In the genomic region with DNA sequence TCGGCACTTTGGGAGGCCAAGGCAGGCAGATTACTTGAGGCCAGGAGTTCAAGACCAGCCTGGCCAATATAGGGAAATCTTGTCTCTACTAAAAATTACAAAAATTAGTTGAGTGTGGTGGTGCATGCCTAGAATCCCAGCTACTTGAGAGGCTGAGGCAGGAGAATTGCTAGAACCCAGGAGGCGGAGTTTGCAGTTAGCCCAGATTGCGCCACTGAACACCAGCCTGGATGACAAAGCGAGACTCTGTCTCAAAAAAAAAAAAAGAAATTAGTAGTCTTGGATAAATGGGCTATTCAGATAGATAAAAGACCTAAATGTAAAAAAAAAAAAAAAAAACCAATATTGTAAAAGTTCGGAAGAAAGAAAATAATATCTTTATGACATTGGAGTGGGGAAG, we compare ENCODE assay signal across 28 cellular contexts.
"Had no signal": no experiment of that assay in that cellular context is flagged by ENCODE, and none has a peak within 500 bp of the region (broad histone marks: within the 10 kb centered on the region; RNA-seq: fewer than 3 reads in every experiment).

No MANE protein-coding gene starts in this region.

- ATAC-seq: activated naive CD4-positive, alpha-beta T cell treated with anti-CD3 and anti-CD28 coated beads, Interleukin-2, amount 50 U/mL, for 72 hours; activated T-cell treated with anti-CD3 and anti-CD28 coated beads, Interleukin-2, amount 50 U/mL, for 4 hours; body of pancreas; PC-3; Right ventricle myocardium inferior had no signal

- H3K4me3 ChIP-seq: adrenal gland, body of pancreas, breast epithelium, MG63, SJCRH30, SK-N-MC had no signal

- H3K9me3 ChIP-seq: adrenal gland, body of pancreas, breast epithelium, SJCRH30 had no signal

- H3K27me3 ChIP-seq: adrenal gland, body of pancreas, breast epithelium, MG63, SJCRH30 had no signal

- H3K27ac ChIP-seq: adrenal gland, body of pancreas, breast epithelium, RWPE1, SJCRH30, SK-N-MC, VCaP had no signal

- DNase-seq: activated B cell treated with CpG ODN at 0.5 μM for 24 hours; activated CD4-positive, alpha-beta memory T cell treated with anti-CD3 and anti-CD28 coated beads for 36 hours; activated CD4-positive, alpha-beta T cell treated with anti-CD3 and anti-CD28 coated beads for 4 hours; activated CD4-positive, alpha-beta T cell treated with anti-CD3 and anti-CD28 coated beads, Interleukin-2, amount 50 U/mL, for 1 hour; activated CD4-positive, CD25-positive, alpha-beta regulatory T cell treated with anti-CD3 and anti-CD28 coated beads, Interleukin-2, amount 50 U/mL, for 72 hours; activated CD8-positive, alpha-beta memory T cell treated with anti-CD3 and anti-CD28 coated beads, Interleukin-2, amount 50 U/mL, for 4 hours; activated gamma-delta T cell treated with Interleukin-2 at 50 U/mL for 16 hours; activated naive CD4-positive, alpha-beta T cell treated with anti-CD3 and anti-CD28 coated beads for 36 hours; activated T-cell treated with anti-CD3 and anti-CD28 coated beads for 4 hours; activated T-cell treated with anti-CD3 and anti-CD28 coated beads, Interleukin-2, amount 50 U/mL, for 4 hours; adrenal gland; body of pancreas; KG1; MG63; NCI-H1092; NCI-H1436 treated with DMSO at 0.1 percent for 48 hours; NCI-H1694 treated with DMSO at 0.1 percent for 48 hours; NCI-H2029; NCI-H345; NCI-H524 treated with DMSO at 0.1 percent for 48 hours; PC-3; SJCRH30 had no signal

- H3K36me3 ChIP-seq: adrenal gland, breast epithelium, MG63, SJCRH30 had no signal

- H3K4me1 ChIP-seq: adrenal gland, body of pancreas, breast epithelium, SJCRH30 had no signal
